Comparison of ENCODE assay signal across 8 cellular contexts in the genomic region with DNA sequence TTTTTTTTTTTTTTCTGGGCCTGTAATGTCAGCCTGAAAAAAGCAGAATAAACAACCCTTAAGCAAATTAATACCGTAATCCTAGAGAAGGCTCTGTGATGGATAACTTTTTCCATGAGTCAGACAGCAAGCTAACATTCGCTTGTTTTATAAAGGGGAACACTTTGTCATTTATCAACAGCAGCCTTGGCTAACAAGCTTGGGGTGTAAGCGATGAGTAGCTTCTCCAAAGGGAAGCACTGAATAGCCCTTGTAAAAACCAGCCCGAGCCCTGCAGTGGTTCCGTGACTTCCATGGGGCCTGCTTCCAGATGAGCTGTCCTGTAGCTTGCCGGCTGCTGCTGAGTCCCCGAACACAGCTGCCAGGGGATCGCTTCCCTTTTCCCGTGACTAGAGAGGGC. TPM values are rescaled to one million over a fixed set of nuclear protein-coding genes. Genes with fewer than 3 reads are reported as not detected.
DNase-seq lines count a peak whose midpoint lies in the region; ATAC-seq and TF ChIP-seq lines count a peak whose summit lies in the region.

No MANE protein-coding gene starts in this region.

- TF ChIP-seq POLR2A in sigmoid colon (IDR thresholded peaks at IDR 0.05): peak in 1 of 2 donors; percentile 8

- ATAC-seq in heart right ventricle (peak in 7 of 8 donors; percentile 2 to 23 (median 9)), GM19351 (IDR thresholded peaks at IDR 0.05; ENCODE audit: unreplicated experiment) (no peak), HG02571 (IDR thresholded peaks at IDR 0.05; ENCODE audit: unreplicated experiment) (no peak)

- 43 to 59% methylated on average over 9 of the region's 9 CpGs for WGBS in heart right ventricle, 2 donors
- WGBS in sigmoid colon, 2 donors: 4 to 53% methylated on average over 9 of the region's 9 CpGs

- peak; percentile 87 to 94 (median 92) for TF ChIP-seq EP300 in sigmoid colon (IDR thresholded peaks at IDR 0.05)

- H3K4me3 ChIP-seq in HUES48 (ENCODE audit: low read depth, low read length): no peak overlapping the region
- H3K4me3 ChIP-seq in heart right ventricle: peak overlapping the region in 1 of 10 donors; percentile 11
- H3K4me3 ChIP-seq in sigmoid colon: peak overlapping the region in 2 of 4 donors; percentile 3 to 10

- intact Hi-C loops in activated T-helper 1 cell treated with anti-CD3 and anti-CD28 coated beads, Interleukin-12 subunit alpha, Interleukin-12 subunit beta, Interleukin-2, Interleukin-4 antibody, amounts not matched to agents 30 ng/mL and 10 ng/mL and 1 ng/mL, durations not matched to agents 14 hours and 24 hours and 36 hours (cut with micrococcal nuclease): loop anchor here (1.0 to 2.0 kb wide), 2 partner anchors 31 to 37 kb away; no protein-coding TSS in a partner anchor
- intact Hi-C loops in heart right ventricle (cut with DNase I): loop anchor here in 5 of 10 donors (2.0 to 5.0 kb wide), 3 partner anchors 25 to 47 kb away; no protein-coding TSS in a partner anchor
- intact Hi-C loops in sigmoid colon (cut with DNase I): loop anchor here (1.0 to 2.0 kb wide), 3 partner anchors 28 to 49 kb away; no protein-coding TSS in a partner anchor

- peaks cover 20% of the 10 kb centered on the region for H3K4me1 Mint-ChIP-seq in activated T-helper 1 cell treated with anti-CD3 and anti-CD28 coated beads, Interleukin-12 subunit alpha, Interleukin-12 subunit beta, Interleukin-2, Interleukin-4 antibody, amounts not matched to agents 30 ng/mL and 10 ng/mL and 1 ng/mL, durations not matched to agents 14 hours and 24 hours and 36 hours (ENCODE audit: low read depth)

- H3K36me3 ChIP-seq in HUES48 (ENCODE audit: control insufficient read depth, insufficient read depth, low read length) (peaks cover 80% of the 10 kb centered on the region), heart right ventricle (peaks cover 0 to 57% (median 2%) of the 10 kb centered on the region in 9 donors), sigmoid colon (peaks cover 0 to 17% (median 2%) of the 10 kb centered on the region in 4 donors)

- TF ChIP-seq CTCF in heart right ventricle (IDR thresholded peaks at IDR 0.05) (no peak), sigmoid colon (IDR thresholded peaks at IDR 0.05) (no peak)

- peaks cover 10% of the 10 kb centered on the region; the same call in 1 of the 2 replicates for H3K4me1 ChIP-seq in HUES48 (ENCODE audit: control insufficient read depth, insufficient read depth, low read length)
- peaks cover 75 to 100% (median 97%) of the 10 kb centered on the region in 9 donors for H3K4me1 ChIP-seq in heart right ventricle
- peaks cover 0 to 100% (median 98%) of the 10 kb centered on the region in 4 donors for H3K4me1 ChIP-seq in sigmoid colon

- H3K9ac ChIP-seq in HUES48 (ENCODE audit: low read depth, low read length): no peak overlapping the region

- H3K36me3 Mint-ChIP-seq in activated T-helper 1 cell treated with anti-CD3 and anti-CD28 coated beads, Interleukin-12 subunit alpha, Interleukin-12 subunit beta, Interleukin-2, Interleukin-4 antibody, amounts not matched to agents 30 ng/mL and 10 ng/mL and 1 ng/mL, durations not matched to agents 14 hours and 24 hours and 36 hours (ENCODE audit: low read depth): no peaks in the 10 kb centered on the region

- H3K27ac ChIP-seq in HUES48 (ENCODE audit: low read depth, low read length) (peak overlapping the region; percentile 66), heart right ventricle (peak overlapping the region; percentile 79 to 96 (median 88)), sigmoid colon (peak overlapping the region; percentile 95 to 100 (median 98))

- H3K9me3 ChIP-seq in HUES48 (ENCODE audit: control insufficient read depth, insufficient read depth, low read length): no peaks in the 10 kb centered on the region
- no peaks in the 10 kb centered on the region for H3K9me3 ChIP-seq in heart right ventricle
- no peaks in the 10 kb centered on the region for H3K9me3 ChIP-seq in sigmoid colon

- no peak for DNase-seq in activated T-helper 1 cell treated with anti-CD3 and anti-CD28 coated beads, Interleukin-12 subunit alpha, Interleukin-12 subunit beta, Interleukin-2, Interleukin-4 antibody, amounts not matched to agents 30 ng/mL and 10 ng/mL and 1 ng/mL, durations not matched to agents 14 hours and 24 hours and 36 hours (ENCODE audit: low spot score)
- DNase-seq in heart right ventricle: peak in 1 of 2 donors; percentile 69
- DNase-seq in sigmoid colon: peak; percentile 96
- DNase-seq in activated CD4-positive, CD25-positive, alpha-beta regulatory T cell treated with anti-CD3 and anti-CD28 coated beads, Interleukin-2, amount 50 U/mL, for 72 hours: no peak
- DNase-seq in stimulated activated CD4-positive, alpha-beta T cell treated with anti-CD3 and anti-CD28 coated beads, Interleukin-2, amount 100 ng/mL, for 48 hours: no peak

- H3K9me3 Mint-ChIP-seq in activated T-helper 1 cell treated with anti-CD3 and anti-CD28 coated beads, Interleukin-12 subunit alpha, Interleukin-12 subunit beta, Interleukin-2, Interleukin-4 antibody, amounts not matched to agents 30 ng/mL and 10 ng/mL and 1 ng/mL, durations not matched to agents 14 hours and 24 hours and 36 hours: no peaks in the 10 kb centered on the region

- H3K27me3 ChIP-seq in HUES48 (ENCODE audit: control insufficient read depth, insufficient read depth, low read length) (no peaks in the 10 kb centered on the region), heart right ventricle (no peaks in the 10 kb centered on the region), sigmoid colon (no peaks in the 10 kb centered on the region)

- peak overlapping the region; percentile 25 for H3K27ac Mint-ChIP-seq in activated T-helper 1 cell treated with anti-CD3 and anti-CD28 coated beads, Interleukin-12 subunit alpha, Interleukin-12 subunit beta, Interleukin-2, Interleukin-4 antibody, amounts not matched to agents 30 ng/mL and 10 ng/mL and 1 ng/mL, durations not matched to agents 14 hours and 24 hours and 36 hours

- no peaks in the 10 kb centered on the region for H3K27me3 Mint-ChIP-seq in activated T-helper 1 cell treated with anti-CD3 and anti-CD28 coated beads, Interleukin-12 subunit alpha, Interleukin-12 subunit beta, Interleukin-2, Interleukin-4 antibody, amounts not matched to agents 30 ng/mL and 10 ng/mL and 1 ng/mL, durations not matched to agents 14 hours and 24 hours and 36 hours (ENCODE audit: insufficient read depth)

- no peak overlapping the region for H3K4me3 Mint-ChIP-seq in activated T-helper 1 cell treated with anti-CD3 and anti-CD28 coated beads, Interleukin-12 subunit alpha, Interleukin-12 subunit beta, Interleukin-2, Interleukin-4 antibody, amounts not matched to agents 30 ng/mL and 10 ng/mL and 1 ng/mL, durations not matched to agents 14 hours and 24 hours and 36 hours

RNA-seq across cellular contexts. Expression of gene CD9, which starts 29.6 kb away (rescaled TPM):
- 47.4 and 50.9 TPM in 2 replicates for total RNA-seq in activated T-helper 1 cell treated with anti-CD3 and anti-CD28 coated beads, Interleukin-12 subunit alpha, Interleukin-12 subunit beta, Interleukin-2, Interleukin-4 antibody, amounts not matched to agents 30 ng/mL and 10 ng/mL and 1 ng/mL, durations not matched to agents 14 hours and 24 hours and 36 hours
- total RNA-seq in heart right ventricle (10 to 100 TPM; 24.8 to 70.4 (median 52.8) TPM), sigmoid colon (100 to 1,000 TPM; 240 to 453 (median 303) TPM)
- polyA plus RNA-seq in heart right ventricle (100 to 1,000 TPM in 1 of 2 donors, 10 to 100 TPM in 1; 52.3 to 109 TPM), sigmoid colon (100 to 1,000 TPM; 180 to 548 (median 335) TPM)

Comparison
In these comparisons a context has a peak if more than half of its experiments do, and no peak if none do; other contexts are left out.
1. ATAC-seq: peak in heart right ventricle (7 of 8); none in GM19351 (single experiment) and HG02571 (single experiment).
2. Peak in every context shown above with its lines, with median percentiles within 50 percentile points of each other: H3K27ac ChIP-seq.